1 cellular context compared by ENCODE assay signal in genomic region chr16:85422374-85423185, GRCh38.
TF ChIP-seq lines count a peak whose summit lies in the region.

No MANE protein-coding gene starts in this region.

TF ChIP-seq in K562, 482 proteins besides CTCF, POLR2A, EP300 and RAD21 (continued from another document):
- peak; percentile 82 for TF ChIP-seq ZBTB33 (CRISPR knock-in tag; IDR thresholded peaks at IDR 0.05)
- TF ChIP-seq ZNF263 (CRISPR knock-in tag; IDR thresholded peaks at IDR 0.05; ENCODE audit: borderline replicate concordance), result 0 out of 2 replicates have a peak, but pooled peaks have one; percentile 18
- no peak for TF ChIP-seq NR2C1 (IDR thresholded peaks at IDR 0.05)
- TF ChIP-seq NR2C1 (tag; IDR thresholded peaks at IDR 0.05), result no peak
- TF ChIP-seq VEZF1 (CRISPR knock-in tag; IDR thresholded peaks at IDR 0.05), result peak; percentile 87
